In the genomic region with DNA sequence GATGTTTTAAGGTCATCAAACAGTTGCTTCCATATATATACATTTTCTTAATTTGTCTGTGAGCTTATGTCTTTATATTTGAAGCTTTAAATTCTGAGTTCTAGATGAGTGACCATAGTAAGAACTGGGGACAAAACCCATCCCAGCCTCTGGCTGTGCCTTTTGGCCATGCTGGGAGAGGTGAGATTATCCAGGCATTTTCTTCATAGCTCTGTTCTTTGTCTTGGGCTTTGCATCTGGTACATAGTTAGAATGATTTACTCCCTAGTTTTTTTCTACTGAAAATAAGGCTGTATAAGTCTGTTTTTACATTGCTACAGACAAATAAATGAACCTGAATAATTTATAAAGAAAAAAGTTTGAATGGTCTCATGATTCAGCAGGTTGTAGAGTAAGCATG, we compare ENCODE assay signal across 5 cellular contexts. TPM values are rescaled to one million over a fixed set of nuclear protein-coding genes. Genes with fewer than 3 reads are reported as not detected.
"Had no signal": no experiment of that assay in that cellular context is flagged by ENCODE, and none has a peak within 500 bp of the region (broad histone marks: within the 10 kb centered on the region; RNA-seq: fewer than 3 reads in every experiment).

No MANE protein-coding gene starts in this region.

RNA-seq across cellular contexts. Expression of a gene that starts 31.1 kb away (rescaled TPM):
- total RNA-seq: HepG2, HT-29, K562 had no signal
- polyA plus RNA-seq: HepG2, IgD-negative memory B cell, K562 had no signal

RNA-seq across cellular contexts. Expression of a gene that starts 56.3 kb away (rescaled TPM):
- total RNA-seq: HepG2, HT-29, HT1080, K562 had no signal
- polyA plus RNA-seq: IgD-negative memory B cell, K562 had no signal
